8 cellular contexts compared by ENCODE assay signal in genomic region chr11:61947486-61948210, GRCh38. TPM values are rescaled to one million over a fixed set of nuclear protein-coding genes. Genes with fewer than 3 reads are reported as not detected.
DNase-seq lines count a peak whose midpoint lies in the region; ATAC-seq and TF ChIP-seq lines count a peak whose summit lies in the region.

No MANE protein-coding gene starts in this region.

- ATAC-seq in CD4-positive, CD25-positive, alpha-beta regulatory T cell (ENCODE audit: low read depth in 2 of 2), result peak; percentile 59 to 69
- ATAC-seq in right lobe of liver, result peak; percentile 93 to 97 (median 94)
- ATAC-seq in HG03457 (IDR thresholded peaks at IDR 0.05; ENCODE audit: unreplicated experiment), result no peak

- H3K4me1 Mint-ChIP-seq in CD4-positive, CD25-positive, alpha-beta regulatory T cell, result peaks cover 0 to 2% (median 0%) of the 10 kb centered on the region in 4 donors

- H3K27ac Mint-ChIP-seq in CD4-positive, CD25-positive, alpha-beta regulatory T cell, result peak overlapping the region in 2 of 3 donors; percentile 46 to 52

- H3K9me3 ChIP-seq in CD4-positive, CD25-positive, alpha-beta regulatory T cell (ENCODE audit: control insufficient read depth in 2 of 2, low read length in 2 of 2), result no peaks in the 10 kb centered on the region
- no peaks in the 10 kb centered on the region for H3K9me3 ChIP-seq in right lobe of liver

- H3K27me3 ChIP-seq in CD4-positive, CD25-positive, alpha-beta regulatory T cell (ENCODE audit: control insufficient read depth, insufficient read depth, low read length), result no peaks in the 10 kb centered on the region
- H3K27me3 ChIP-seq in HL-60 (ENCODE audit: insufficient read depth, poor library complexity, severe bottlenecking) (no peaks in the 10 kb centered on the region), right lobe of liver (no peaks in the 10 kb centered on the region)

- WGBS in right lobe of liver (ENCODE audit: insufficient coverage, low coverage, low lambda C conversion rate, missing lambda C conversion rate), result 11% methylated on average over 5 of the region's 8 CpGs

- intact Hi-C loops in right lobe of liver (cut with DNase I), result loop anchor here (5.0 to 10.0 kb wide), 2 partner anchors 50 to 153 kb away; partner anchors contain the start of genes FEN1 (in 1 of the 2) and TMEM258 (in 1 of the 2)

- no peaks in the 10 kb centered on the region for H3K9me3 Mint-ChIP-seq in CD4-positive, CD25-positive, alpha-beta regulatory T cell

- no peak for TF ChIP-seq POLR2A in right lobe of liver (IDR thresholded peaks at IDR 0.05)

- DNase-seq in CD4-positive, CD25-positive, alpha-beta regulatory T cell, result peak; percentile 30 to 60 (median 49)
- DNase-seq in HL-60 (ENCODE audit: low read depth in 1 of 2, low spot score in 1 of 2) (peak in 1 of 2 experiments; percentile 72), NCI-H774 (lab: John Stamatoyannopoulos, UW) (peak; percentile 69), dedifferentiated amniotic fluid mesenchymal stem cell (ENCODE audit: extremely low spot score) (peak; percentile 90), right lobe of liver (peak; percentile 83 to 84 (median 83))
- DNase-seq in activated CD4-positive, alpha-beta T cell treated with anti-CD3 and anti-CD28 coated beads for 48 hours, result peak; percentile 79
- DNase-seq in stimulated activated CD4-positive, alpha-beta T cell treated with anti-CD3 and anti-CD28 coated beads, TNF-alpha, amount 100 ng/mL, for 48 hours (ENCODE audit: low read depth in 3 of 3), result peak in 2 of 3 donors; percentile 31 to 45

- H3K27me3 Mint-ChIP-seq in CD4-positive, CD25-positive, alpha-beta regulatory T cell, result peaks cover 23% of the 10 kb centered on the region

- H3K27ac ChIP-seq in CD4-positive, CD25-positive, alpha-beta regulatory T cell (ENCODE audit: insufficient read depth, low read length, poor library complexity, severe bottlenecking), result no peak overlapping the region
- no peak overlapping the region for H3K27ac ChIP-seq in HL-60 (replicated peaks)
- no peak overlapping the region for H3K27ac ChIP-seq in right lobe of liver

- no peaks in the 10 kb centered on the region for H3K36me3 ChIP-seq in CD4-positive, CD25-positive, alpha-beta regulatory T cell (ENCODE audit: control insufficient read depth, insufficient read depth, low read length)
- H3K36me3 ChIP-seq in right lobe of liver, result no peaks in the 10 kb centered on the region

- H3K36me3 Mint-ChIP-seq in CD4-positive, CD25-positive, alpha-beta regulatory T cell, result no peaks in the 10 kb centered on the region

- H3K4me1 ChIP-seq in CD4-positive, CD25-positive, alpha-beta regulatory T cell (ENCODE audit: control insufficient read depth, insufficient read depth, low read length, poor library complexity, severe bottlenecking), result no peaks in the 10 kb centered on the region
- H3K4me1 ChIP-seq in right lobe of liver, result peaks cover 0 to 4% (median 0%) of the 10 kb centered on the region in 4 donors

- H3K4me3 ChIP-seq in CD4-positive, CD25-positive, alpha-beta regulatory T cell (ENCODE audit: low read depth, low read length), result no peak overlapping the region
- H3K4me3 ChIP-seq in HL-60 (replicated peaks; ENCODE audit: insufficient read depth, low read length) (no peak overlapping the region), right lobe of liver (no peak overlapping the region)

- TF ChIP-seq CTCF in HL-60 (IDR thresholded peaks at IDR 0.05; ENCODE audit: insufficient read depth, low read length), result peak; percentile 98
- TF ChIP-seq CTCF in right lobe of liver (IDR thresholded peaks at IDR 0.05), result peak; percentile 89 to 95 (median 91)

- H3K4me3 Mint-ChIP-seq in CD4-positive, CD25-positive, alpha-beta regulatory T cell, result no peak overlapping the region

RNA-seq across cellular contexts. Expression of gene BEST1, which starts 2.5 kb away (rescaled TPM):
- total RNA-seq in CD4-positive, CD25-positive, alpha-beta regulatory T cell, result 0.15 TPM
- polyA plus RNA-seq in CD4-positive, CD25-positive, alpha-beta regulatory T cell, result 1 to 10 TPM; 1.2 to 1.8 (median 1.5) TPM
- 1 to 10 TPM in 3 of 6 experiments, under 1 TPM in 3; 0.55 to 2.3 (median 0.91) TPM for total RNA-seq in right lobe of liver

RNA-seq across cellular contexts. Expression of gene FTH1, which starts 19.8 kb away (rescaled TPM):
- 2,525 TPM for total RNA-seq in CD4-positive, CD25-positive, alpha-beta regulatory T cell
- polyA plus RNA-seq in CD4-positive, CD25-positive, alpha-beta regulatory T cell, result 1,000 to 10,000 TPM; 2,953 to 3,518 (median 3,358) TPM
- total RNA-seq in right lobe of liver, result 1,000 to 10,000 TPM; 1,131 to 2,981 (median 2,140) TPM

RNA-seq across cellular contexts. Expression of gene RAB3IL1, which starts 30.3 kb away (rescaled TPM):
- not detected for total RNA-seq in CD4-positive, CD25-positive, alpha-beta regulatory T cell
- not detected for polyA plus RNA-seq in CD4-positive, CD25-positive, alpha-beta regulatory T cell
- total RNA-seq in right lobe of liver, result 1 to 10 TPM; 3.2 to 9.1 (median 4.2) TPM

RNA-seq across cellular contexts. Expression of gene FADS3, which starts 56.3 kb away (rescaled TPM):
- 15.8 TPM for total RNA-seq in CD4-positive, CD25-positive, alpha-beta regulatory T cell
- polyA plus RNA-seq in CD4-positive, CD25-positive, alpha-beta regulatory T cell, result 1 to 10 TPM in 3 of 4 donors, under 1 TPM in 1; 0.87 to 2.1 (median 1.3) TPM
- 10 to 100 TPM; 13.0 to 69.8 (median 22.7) TPM for total RNA-seq in right lobe of liver
